8 cellular contexts compared by ENCODE assay signal in the genomic region with DNA sequence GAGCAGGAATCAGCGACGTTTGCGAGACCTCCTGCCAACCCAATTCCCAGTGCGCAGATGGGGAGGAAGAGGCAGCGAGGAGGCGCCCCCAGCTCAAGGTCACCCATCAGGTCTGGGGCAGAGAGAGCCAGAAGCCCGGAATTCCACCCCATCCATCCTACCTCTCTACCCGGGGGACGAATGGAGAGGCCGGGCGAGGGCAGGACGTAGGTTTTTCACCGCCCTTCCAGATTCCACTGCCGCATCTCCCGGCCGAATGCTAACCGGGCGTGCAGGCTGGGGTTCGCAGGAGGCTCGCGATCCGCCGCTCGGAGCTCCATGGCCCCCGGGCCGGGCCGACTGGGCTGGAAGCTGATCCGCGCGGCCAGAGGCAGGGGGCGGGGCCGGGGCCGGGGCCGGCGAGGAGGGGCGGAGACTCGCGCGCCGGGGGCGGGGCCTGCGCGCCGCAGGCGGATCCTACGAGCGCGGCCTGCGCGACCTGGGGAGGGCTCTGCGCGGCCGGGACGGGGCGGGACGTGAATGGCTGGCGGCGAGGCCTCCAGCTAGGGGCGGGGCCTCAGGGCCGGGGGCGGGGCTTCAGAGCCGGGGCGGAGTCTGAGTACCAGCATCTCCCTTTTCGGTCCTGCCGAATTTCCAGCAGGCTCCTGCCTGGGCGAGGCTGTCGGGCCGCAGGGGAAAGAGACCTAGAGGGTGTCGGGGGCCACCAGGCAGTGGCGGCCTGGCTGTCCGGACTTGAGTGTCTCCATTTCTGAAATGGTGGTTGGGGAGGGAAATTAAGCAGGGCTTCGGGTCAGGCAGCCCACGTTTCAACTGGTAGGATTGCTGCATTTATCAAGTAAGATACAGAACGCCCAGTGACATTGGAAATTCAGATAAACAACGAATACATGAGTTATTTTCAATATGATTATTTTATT. TPM values are rescaled to one million over a fixed set of nuclear protein-coding genes. Genes with fewer than 3 reads are reported as not detected.
A peak's percentile ranks its signal among the peaks of the same experiment; 100 is the strongest.
DNase-seq lines count a peak whose midpoint lies in the region; ATAC-seq and TF ChIP-seq lines count a peak whose summit lies in the region.

A gene with protein sequence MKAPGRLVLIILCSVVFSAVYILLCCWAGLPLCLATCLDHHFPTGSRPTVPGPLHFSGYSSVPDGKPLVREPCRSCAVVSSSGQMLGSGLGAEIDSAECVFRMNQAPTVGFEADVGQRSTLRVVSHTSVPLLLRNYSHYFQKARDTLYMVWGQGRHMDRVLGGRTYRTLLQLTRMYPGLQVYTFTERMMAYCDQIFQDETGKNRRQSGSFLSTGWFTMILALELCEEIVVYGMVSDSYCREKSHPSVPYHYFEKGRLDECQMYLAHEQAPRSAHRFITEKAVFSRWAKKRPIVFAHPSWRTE (minus strand): TSS at position 377 of the 917 bp plus-strand sequence. CDS start 622 bp downstream, outside the sequence.

- POLR2A ChIA-PET in activated CD4-positive, alpha-beta T cell treated with anti-CD3 and anti-CD28 coated beads, Interleukin-2, amount 10 ng/mL, durations not matched to agents 7 days and 5 days (lab: Charles Lee), result interaction anchor here (0.6 kb wide), 1 partner anchor 61 kb away, joined by 3 read pairs; no protein-coding TSS in a partner anchor

- peaks cover 62% of the 10 kb centered on the region for H3K4me1 Mint-ChIP-seq in activated CD4-positive, alpha-beta T cell treated with anti-CD3 and anti-CD28 coated beads, Interleukin-2, amount 10 ng/mL, durations not matched to agents 7 days and 5 days

- peaks cover under 1% of the 10 kb centered on the region for H3K27me3 Mint-ChIP-seq in activated CD4-positive, alpha-beta T cell treated with anti-CD3 and anti-CD28 coated beads, Interleukin-2, amount 10 ng/mL, durations not matched to agents 7 days and 5 days

- peak within 1 kb of the TSS; percentile 78 for H3K4me3 Mint-ChIP-seq in activated CD4-positive, alpha-beta T cell treated with anti-CD3 and anti-CD28 coated beads, Interleukin-2, amount 10 ng/mL, durations not matched to agents 7 days and 5 days

- H3K36me3 Mint-ChIP-seq in activated CD4-positive, alpha-beta T cell treated with anti-CD3 and anti-CD28 coated beads, Interleukin-2, amount 10 ng/mL, durations not matched to agents 7 days and 5 days (ENCODE audit: low read depth), result peaks cover 9% of the 10 kb centered on the region

- no peaks in the 10 kb centered on the region for H3K9me3 Mint-ChIP-seq in activated CD4-positive, alpha-beta T cell treated with anti-CD3 and anti-CD28 coated beads, Interleukin-2, amount 10 ng/mL, durations not matched to agents 7 days and 5 days

- peak within 1 kb of the TSS; percentile 74 for H3K4me3 ChIP-seq in AG09309 (ENCODE audit: control insufficient read depth, low read depth, low read length)
- H3K4me3 ChIP-seq in coronary artery, result peak within 1 kb of the TSS; percentile 95

- CTCF ChIA-PET in activated CD4-positive, alpha-beta T cell treated with anti-CD3 and anti-CD28 coated beads, Interleukin-2, amount 10 ng/mL, durations not matched to agents 7 days and 5 days (lab: Charles Lee), result interaction anchor here (0.6 to 4.1 kb wide), 8 partner anchors 11 to 208 kb away, joined by 3 to 19 read pairs (median 5); a partner anchor contains a TSS

- TF ChIP-seq CTCF in AG09309 (IDR thresholded peaks at IDR 0.05; ENCODE audit: control insufficient read depth, insufficient read depth, low read depth, low read length, missing control alignments), result no peak
- TF ChIP-seq CTCF in coronary artery (IDR thresholded peaks at IDR 0.05), result no peak

- no peak for DNase-seq in AG09309 (ENCODE audit: low read depth)
- peak; percentile 49 for DNase-seq in NCI-H524 treated with DMSO at 0.1 percent for 48 hours (lab: John Stamatoyannopoulos, UW)
- DNase-seq in activated CD4-positive, alpha-beta T cell treated with anti-CD3 and anti-CD28 coated beads, Interleukin-2, amount 10 ng/mL, durations not matched to agents 7 days and 5 days, result peak; percentile 94
- peak; percentile 98 for DNase-seq in coronary artery (ENCODE audit: low spot score)
- DNase-seq in left kidney (ENCODE audit: low read depth, low spot score), result peak; percentile 96
- DNase-seq in stimulated activated CD4-positive, alpha-beta T cell treated with anti-CD3 and anti-CD28 coated beads, Interleukin-1b, Interleukin-23, amount 100 ng/mL, for 48 hours, result peak; percentile 93

- peak; percentile 63 for ATAC-seq in GM19043 (IDR thresholded peaks at IDR 0.05; ENCODE audit: low read depth, unreplicated experiment)
- peak; percentile 74 for ATAC-seq in HG03354 (IDR thresholded peaks at IDR 0.05; ENCODE audit: poor library complexity, severe bottlenecking, unreplicated experiment)

- peak within 1 kb of the TSS; percentile 61 to 91 for H3K27ac ChIP-seq in coronary artery

- peak within 1 kb of the TSS; percentile 87 for H3K27ac Mint-ChIP-seq in activated CD4-positive, alpha-beta T cell treated with anti-CD3 and anti-CD28 coated beads, Interleukin-2, amount 10 ng/mL, durations not matched to agents 7 days and 5 days

RNA-seq across cellular contexts. Expression of the gene that starts here (rescaled TPM):
- 10 to 100 TPM; 16.8 to 22.4 TPM for total RNA-seq in activated CD4-positive, alpha-beta T cell treated with anti-CD3 and anti-CD28 coated beads, Interleukin-2, amount 10 ng/mL, durations not matched to agents 7 days and 5 days
